Comparison of ENCODE assay signal across 8 cellular contexts in the genomic region with DNA sequence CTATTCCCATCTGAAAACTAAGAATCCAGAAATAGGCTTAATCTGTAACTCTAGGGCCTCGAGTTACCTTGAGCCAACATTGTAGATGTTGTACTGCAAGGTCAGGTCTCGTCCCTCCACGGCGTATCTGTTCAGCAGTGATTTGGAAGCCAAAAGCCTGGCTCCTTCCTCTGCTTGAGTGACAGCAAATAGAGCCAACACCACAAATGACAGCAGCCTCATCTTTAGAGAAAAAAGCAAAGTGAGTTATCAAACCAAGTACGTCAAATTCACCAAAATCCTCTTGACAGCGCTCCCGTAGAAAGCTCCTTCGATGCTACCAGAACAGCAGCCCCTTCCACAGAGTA. TPM values are rescaled to one million over a fixed set of nuclear protein-coding genes. Genes with fewer than 3 reads are reported as not detected.
DNase-seq lines count a peak whose midpoint lies in the region; ATAC-seq and TF ChIP-seq lines count a peak whose summit lies in the region.

No MANE protein-coding gene starts in this region.

- TF ChIP-seq CTCF in fibroblast of mammary gland (conservative IDR thresholded peaks at IDR 0.05; ENCODE audit: control insufficient read depth, insufficient read depth, low read depth, low read length) (no peak), psoas muscle (IDR thresholded peaks at IDR 0.05) (no peak)

- no peaks in the 10 kb centered on the region for H3K27me3 ChIP-seq in SJCRH30
- H3K27me3 ChIP-seq in psoas muscle (ENCODE audit: insufficient read depth in 3 of 3, low read length in 2 of 3) = no peaks in the 10 kb centered on the region

- ATAC-seq in psoas muscle = no peak
- no peak for ATAC-seq in HG03442 (IDR thresholded peaks at IDR 0.05; ENCODE audit: unreplicated experiment)

- peak overlapping the region; percentile 70 for H3K4me3 ChIP-seq in GM08714 (ENCODE audit: low read length)
- H3K4me3 ChIP-seq in SJCRH30 = peak overlapping the region; percentile 63
- H3K4me3 ChIP-seq in fibroblast of mammary gland (ENCODE audit: control insufficient read depth, low read depth, low read length) = peak overlapping the region; percentile 72
- peak overlapping the region; percentile 87 for H3K4me3 ChIP-seq in psoas muscle

- in situ Hi-C loops in ACHN (cut with HindIII; ENCODE audit: low pct_ligation_motif_present, low pct_unique_long_range_greater_than_20kb, low sequenced_read_pairs) = no loop called here

- DNase-seq in SJCRH30 (no peak), fibroblast of mammary gland (ENCODE audit: low read depth) (no peak), psoas muscle (no peak), ACHN (no peak), NCI-H1092 (lab: John Stamatoyannopoulos, UW) (no peak)
- DNase-seq in activated CD8-positive, alpha-beta memory T cell treated with anti-CD3 and anti-CD28 coated beads, Interleukin-2, amount 50 U/mL, for 4 hours = no peak

- peaks cover 31% of the 10 kb centered on the region for H3K36me3 ChIP-seq in SJCRH30
- H3K36me3 ChIP-seq in psoas muscle (ENCODE audit: insufficient read depth in 1 of 2, low read depth in 1 of 2) = peaks cover 7 to 46% of the 10 kb centered on the region in 2 donors

- intact Hi-C loops in psoas muscle (cut with DNase I) = loop anchor here in 1 of 2 donors (5.0 kb wide), 1 partner anchor 37 kb away; no protein-coding TSS in a partner anchor

- H3K4me1 ChIP-seq in SJCRH30 (no peaks in the 10 kb centered on the region), psoas muscle (peaks cover 12% of the 10 kb centered on the region)

- H3K9me3 ChIP-seq in SJCRH30 (replicated peaks) (no peaks in the 10 kb centered on the region), psoas muscle (no peaks in the 10 kb centered on the region)

- H3K27ac ChIP-seq in SJCRH30 = no peak overlapping the region
- peak overlapping the region; percentile 88 for H3K27ac ChIP-seq in psoas muscle

- 35 to 46% (median 41%) methylated on average over 8 of the region's 8 CpGs for WGBS in psoas muscle, 3 donors

RNA-seq across cellular contexts. Expression of a gene that starts 0.8 kb away (rescaled TPM):
- 170 and 183 TPM in 2 replicates for total RNA-seq in SJCRH30 (2014; rRNA removed; shearing (Covaris generic))
- 10 to 100 TPM; 44.6 to 77.5 (median 61.6) TPM for total RNA-seq in psoas muscle
- polyA plus RNA-seq in psoas muscle = 100 to 1,000 TPM in 2 of 3 donors, 10 to 100 TPM in 1; 83.0 to 255 (median 124) TPM

RNA-seq across cellular contexts. Expression of a gene that starts 33.7 kb away (rescaled TPM):
- 34.4 and 36.5 TPM in 2 replicates for total RNA-seq in SJCRH30 (2014; rRNA removed; shearing (Covaris generic))
- total RNA-seq in psoas muscle = 10 to 100 TPM; 46.6 to 64.9 (median 53.1) TPM
- 10 to 100 TPM; 36.8 to 73.9 (median 55.5) TPM for polyA plus RNA-seq in psoas muscle

RNA-seq across cellular contexts. Expression of a gene that starts 34.7 kb away (rescaled TPM):
- 24.8 and 33.3 TPM in 2 replicates for total RNA-seq in SJCRH30 (2014; rRNA removed; shearing (Covaris generic))
- 10 to 100 TPM; 46.1 to 63.9 (median 51.2) TPM for total RNA-seq in psoas muscle
- 100 to 1,000 TPM in 1 of 3 donors, 10 to 100 TPM in 2; 89.0 to 101 (median 95.7) TPM for polyA plus RNA-seq in psoas muscle

RNA-seq across cellular contexts. Expression of a gene that starts 41.0 kb away (rescaled TPM):
- not detected in 2 replicates for total RNA-seq in SJCRH30 (2014; rRNA removed; shearing (Covaris generic))
- total RNA-seq in psoas muscle = not detected
- polyA plus RNA-seq in psoas muscle = under 1 TPM; 0.07 to 0.34 (median 0.13) TPM

RNA-seq across cellular contexts. Expression of a gene that starts 41.6 kb away (rescaled TPM):
- 152 and 167 TPM in 2 replicates for total RNA-seq in SJCRH30 (2014; rRNA removed; shearing (Covaris generic))
- total RNA-seq in psoas muscle = 10 to 100 TPM; 22.8 to 54.0 (median 46.3) TPM
- 10 to 100 TPM in 2 of 3 donors, 1 to 10 TPM in 1; 7.4 to 39.1 (median 12.1) TPM for polyA plus RNA-seq in psoas muscle
